8 cellular contexts compared by ENCODE assay signal in the genomic region with DNA sequence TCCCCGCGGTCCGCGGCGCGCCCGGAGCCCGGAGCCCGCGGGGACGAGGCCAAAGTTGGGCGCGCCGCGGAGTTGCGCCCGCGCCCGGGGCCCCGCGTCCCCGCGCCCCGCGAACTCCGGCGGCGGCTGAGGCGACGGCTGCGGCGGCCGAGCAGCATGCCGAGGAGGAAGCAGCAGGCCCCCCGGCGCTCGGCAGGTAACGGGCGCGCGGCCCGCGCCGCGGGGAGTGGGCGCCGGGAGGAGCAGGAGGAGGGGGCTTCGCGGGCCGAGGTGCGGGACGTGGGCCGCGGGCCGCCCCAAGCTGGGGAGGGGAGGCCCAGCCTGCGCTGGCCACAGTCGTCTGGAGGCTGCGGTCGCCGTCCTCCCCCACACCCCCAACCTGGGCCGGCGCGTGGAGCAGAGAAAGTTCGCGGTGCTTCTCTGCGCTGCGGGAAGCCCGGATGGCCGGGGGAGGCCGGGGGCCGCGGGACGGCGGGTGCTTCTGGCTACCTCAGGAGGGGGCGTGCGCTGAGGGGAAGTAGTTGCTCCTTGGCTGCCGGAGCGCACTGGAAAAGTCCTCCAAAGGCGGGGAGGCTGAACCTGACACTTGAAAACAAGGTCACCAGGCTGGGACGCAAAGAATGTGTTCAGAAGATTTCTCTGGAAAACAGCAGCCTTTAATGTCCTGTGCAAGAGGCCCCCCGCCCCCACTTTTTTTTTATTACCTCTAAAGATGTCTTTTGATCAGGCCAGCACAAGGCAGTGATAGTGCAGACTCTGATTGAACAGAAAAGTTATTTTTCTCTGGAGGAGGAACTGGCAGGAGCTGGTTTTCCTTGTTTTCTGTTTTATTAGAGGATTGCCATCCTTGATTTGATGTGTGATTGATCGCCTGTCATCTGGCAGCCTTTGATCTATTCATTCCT. TPM values are rescaled to one million over a fixed set of nuclear protein-coding genes. Genes with fewer than 3 reads are reported as not detected.
DNase-seq lines count a peak whose midpoint lies in the region; ATAC-seq, FAIRE-seq and TF ChIP-seq lines count a peak whose summit lies in the region.

No MANE protein-coding gene starts in this region.

- H3K18ac ChIP-seq in IMR-90 (ENCODE audit: low read depth, low read length), result 0 out of 2 replicates have a peak overlapping the region, but pooled peaks have one; percentile 27

- H3K9ac ChIP-seq in IMR-90 (ENCODE audit: low read depth, low read length), result peak overlapping the region; percentile 52

- H3K27ac ChIP-seq in IMR-90 (ENCODE audit: insufficient read depth, low read length), result peak overlapping the region; percentile 44
- peak overlapping the region; percentile 87 to 94 (median 90) for H3K27ac ChIP-seq in esophagus muscularis mucosa (replicated peaks in 1 of 4)
- H3K27ac ChIP-seq in aorta (ENCODE audit: low read depth in 1 of 2, low read length in 2 of 2), result peak overlapping the region in 1 of 2 donors; percentile 47

- dilution Hi-C loops in IMR-90 (cut with HindIII; ENCODE audit: low sequenced_read_pairs, unreplicated experiment), result no loop called here

- H3K79me1 ChIP-seq in IMR-90 (ENCODE audit: low read depth in 1 of 2, low read length in 2 of 2), result peaks cover 26 to 43% of the 10 kb centered on the region in 2 experiments

- CTCF ChIA-PET in IMR-90 (lab: Yijun Ruan, JAX), result no interaction called here

- H3K9me3 Mint-ChIP-seq in natural killer cell, result no peaks in the 10 kb centered on the region

- H2AK9ac ChIP-seq in IMR-90 (replicated peaks; ENCODE audit: low read depth, low read length, poor library complexity), result peak overlapping the region; percentile 22

- intact Hi-C loops in IMR-90 (cut with micrococcal nuclease) (loop anchor here (2.0 to 5.0 kb wide), 3 partner anchors 70 to 427 kb away; no protein-coding TSS in a partner anchor), esophagus muscularis mucosa (cut with DNase I) (loop anchor here (5.0 kb wide), 1 partner anchor 35 kb away; no protein-coding TSS in a partner anchor), natural killer cell (cut with micrococcal nuclease) (loop anchor here (2.0 kb wide), 1 partner anchor 17 kb away; no protein-coding TSS in a partner anchor), aorta (cut with DNase I) (loop anchor here in 1 of 2 donors (5.0 to 10.0 kb wide), 2 partner anchors 35 to 207 kb away; no protein-coding TSS in a partner anchor)

- peak overlapping the region; percentile 56 for H2BK5ac ChIP-seq in IMR-90 (ENCODE audit: low read depth, low read length, poor library complexity, severe bottlenecking)

- H2BK15ac ChIP-seq in IMR-90 (ENCODE audit: low read depth, low read length), result no peak overlapping the region

- H3K14ac ChIP-seq in IMR-90 (replicated peaks; ENCODE audit: low read depth, low read length), result no peak overlapping the region

- H3K23ac ChIP-seq in IMR-90 (ENCODE audit: low read depth, low read length), result peak overlapping the region; percentile 26; the same call in 1 of the 2 replicates

- POLR2A ChIA-PET in IMR-90 (lab: Charles Lee; ENCODE audit: unreplicated experiment), result interaction anchor here (0.6 kb wide), 1 partner anchor 277 kb away, joined by 3 read pairs; no protein-coding TSS in a partner anchor

- no peak for TF ChIP-seq EP300 in esophagus muscularis mucosa (IDR thresholded peaks at IDR 0.05)

- no peak overlapping the region for H2AK5ac ChIP-seq in IMR-90 (ENCODE audit: low read depth, low read length)

- H3K4me3 Mint-ChIP-seq in natural killer cell, result peak overlapping the region; percentile 91

- H3K9me1 ChIP-seq in IMR-90 (ENCODE audit: insufficient read depth, low read length), result 0 out of 2 replicates have a peak, but pooled peaks cover 4% of the 10 kb centered on the region

- 0% methylated on average over 25 of the region's 82 CpGs; no CpG with 5 or more reads in 1 of the 2 experiments for WGBS in IMR-90 (ENCODE audit: extremely low coverage in 2 of 2, insufficient read length in 1 of 2), 2 experiments
- WGBS in esophagus muscularis mucosa, result 1% methylated on average over 8 of the region's 82 CpGs
- 1% methylated on average over 24 to 82 of the region's 82 CpGs for WGBS in aorta, 2 donors

- H3K36me3 ChIP-seq in IMR-90 (ENCODE audit: control insufficient read depth, insufficient read depth, low read length), result no peaks in the 10 kb centered on the region
- no peaks in the 10 kb centered on the region for H3K36me3 ChIP-seq in esophagus muscularis mucosa
- H3K36me3 ChIP-seq in aorta (ENCODE audit: control insufficient read depth in 1 of 2, insufficient read depth in 2 of 2, low read length in 1 of 2), result no peaks in the 10 kb centered on the region

- TF ChIP-seq POLR2A in IMR-90 (IDR thresholded peaks at IDR 0.05; ENCODE audit: low read depth, low read length), result no peak
- no peak for TF ChIP-seq POLR2A in esophagus muscularis mucosa (IDR thresholded peaks at IDR 0.05; ENCODE audit: low read depth)

- H3K4me1 Mint-ChIP-seq in natural killer cell, result peaks cover 68 to 69% of the 10 kb centered on the region in 2 donors

- H4K5ac ChIP-seq in IMR-90 (ENCODE audit: low read depth, low read length), result no peak overlapping the region

- H2BK120ac ChIP-seq in IMR-90 (ENCODE audit: low read depth, low read length), result 0 out of 2 replicates have a peak overlapping the region, but pooled peaks have one; percentile 13

- H3K4me3 ChIP-seq in IMR-90 (ENCODE audit: insufficient read depth, low read depth, low read length) (peak overlapping the region; percentile 93), esophagus muscularis mucosa (peak overlapping the region; percentile 66 to 98 (median 96)), aorta (ENCODE audit: low read length in 2 of 2) (peak overlapping the region; percentile 94 to 98)

- H3K9me3 ChIP-seq in IMR-90 (ENCODE audit: control insufficient read depth, insufficient read depth, low read length), result no peaks in the 10 kb centered on the region
- no peaks in the 10 kb centered on the region for H3K9me3 ChIP-seq in esophagus muscularis mucosa
- H3K9me3 ChIP-seq in aorta (ENCODE audit: control insufficient read depth, low read length), result no peaks in the 10 kb centered on the region

- H3K27me3 ChIP-seq in IMR-90 (ENCODE audit: control insufficient read depth, insufficient read depth, low read length), result no peaks in the 10 kb centered on the region
- H3K27me3 ChIP-seq in esophagus muscularis mucosa, result no peaks in the 10 kb centered on the region
- no peaks in the 10 kb centered on the region for H3K27me3 ChIP-seq in aorta (ENCODE audit: control insufficient read depth in 1 of 2, insufficient read depth in 2 of 2, low read length in 1 of 2)

- H3K4ac ChIP-seq in IMR-90 (ENCODE audit: low read depth, low read length), result 0 out of 2 replicates have a peak overlapping the region, but pooled peaks have one; percentile 6

- H4K20me1 ChIP-seq in IMR-90 (ENCODE audit: insufficient read depth, low read length), result peaks cover 4% of the 10 kb centered on the region; the same call in 1 of the 2 replicates

- peak overlapping the region; percentile 92 for H3K4me2 ChIP-seq in IMR-90 (ENCODE audit: low read depth, low read length)

- no peak overlapping the region for H4K91ac ChIP-seq in IMR-90 (ENCODE audit: insufficient read depth, low read depth, low read length)

- no peak for TF ChIP-seq RAD21 in IMR-90 (IDR thresholded peaks at IDR 0.05; ENCODE audit: low read length)

- ATAC-seq in IMR-90 (ENCODE audit: low read depth) (no peak), natural killer cell (no peak), aorta (ENCODE audit: low FRiP score) (no peak), GM19397 (IDR thresholded peaks at IDR 0.05; ENCODE audit: unreplicated experiment) (no peak), GM19035 (IDR thresholded peaks at IDR 0.05; ENCODE audit: unreplicated experiment) (no peak)

- TF ChIP-seq CTCF in D721Med (IDR thresholded peaks at IDR 0.05; ENCODE audit: insufficient read depth, missing control alignments), result no peak
- TF ChIP-seq CTCF in IMR-90 (conservative IDR thresholded peaks at IDR 0.05; ENCODE audit: low read depth, low read length), result no peak
- no peak for TF ChIP-seq CTCF in esophagus muscularis mucosa (IDR thresholded peaks at IDR 0.05)
- TF ChIP-seq CTCF in natural killer cell (IDR thresholded peaks at IDR 0.05), result no peak

- peaks cover 13% of the 10 kb centered on the region for H3K4me1 ChIP-seq in IMR-90 (ENCODE audit: control insufficient read depth, insufficient read depth, low read length)
- peaks cover 35 to 64% (median 62%) of the 10 kb centered on the region in 4 donors for H3K4me1 ChIP-seq in esophagus muscularis mucosa
- peaks cover 0 to 4% of the 10 kb centered on the region in 2 donors for H3K4me1 ChIP-seq in aorta (ENCODE audit: control insufficient read depth in 1 of 2, insufficient read depth in 2 of 2, low read length in 2 of 2)

- FAIRE-seq in D721Med (lab: Jason Lieb, UNC), result peak; percentile 11

- DNase-seq in D721Med (ENCODE audit: insufficient read length, low spot score) (no peak), IMR-90 (peak; percentile 19), esophagus muscularis mucosa (ENCODE audit: extremely low spot score) (peak; percentile 91), natural killer cell (peak; percentile 36), aorta (peak; percentile 70 to 83)
- DNase-seq in activated CD4-positive, alpha-beta T cell treated with anti-CD3 and anti-CD28 coated beads, Interleukin-2, amount 50 U/mL, for 48 hours, result peak; percentile 42 to 55

- H3K27ac Mint-ChIP-seq in natural killer cell, result peak overlapping the region; percentile 79 to 89

- no TSS peak for BruUV-seq in IMR-90 (replicated peaks; lab: Mats Ljungman, UMichigan)

- no peak overlapping the region for H4K8ac ChIP-seq in IMR-90 (ENCODE audit: low read depth in 2 of 2, low read length in 2 of 2)

- H3K36me3 Mint-ChIP-seq in natural killer cell, result peaks cover 7% of the 10 kb centered on the region

- peak overlapping the region; percentile 85 for H2AFZ ChIP-seq in IMR-90 (replicated peaks; ENCODE audit: low read length, poor library complexity)

- H3K56ac ChIP-seq in IMR-90 (ENCODE audit: extremely low read depth, insufficient read depth, low read length), result peak overlapping the region; percentile 27

- in situ Hi-C loops in IMR-90 (cut with MboI; ENCODE audit: low sequenced_read_pairs), result loop anchor here (25.0 kb wide), 1 partner anchor 1150 kb away; no protein-coding TSS in a partner anchor

- no peak overlapping the region for H2BK20ac ChIP-seq in IMR-90 (ENCODE audit: low read depth, low read length)

- H3K27me3 Mint-ChIP-seq in natural killer cell (ENCODE audit: low read depth in 2 of 2), result no peaks in the 10 kb centered on the region

RNA-seq across cellular contexts. Expression of gene TSHZ1, which starts 1.4 kb away (rescaled TPM):
- total RNA-seq in IMR-90 (2012; rRNA removed) (9.2 and 10.0 TPM in 2 replicates), esophagus muscularis mucosa (10 to 100 TPM; 17.9 to 41.7 (median 32.2) TPM), natural killer cell (10 to 100 TPM; 44.3 to 51.6 (median 44.8) TPM), aorta (10 to 100 TPM; 15.9 to 26.0 TPM)
- polyA plus RNA-seq in IMR-90 (2012; rRNA removed) (6.4 and 7.1 TPM in 2 replicates), aorta (1 to 10 TPM; 3.3 to 7.7 TPM)
- 2.8 and 4.6 TPM in 2 replicates for polyA plus RNA-seq in IMR-90 (2012; cell fraction: cytosol; rRNA removed)
- polyA plus RNA-seq in IMR-90 (2012; cell fraction: nucleus; rRNA removed; ENCODE audit: low replicate concordance), result 4.5 and 4.9 TPM in 2 replicates

RNA-seq across cellular contexts. Expression of gene PTGR3, which starts 3.0 kb away (rescaled TPM):
- 16.1 and 16.9 TPM in 2 replicates for total RNA-seq in IMR-90 (2012; rRNA removed)
- polyA plus RNA-seq in IMR-90 (2012; rRNA removed), result 24.6 and 26.4 TPM in 2 replicates
- polyA plus RNA-seq in IMR-90 (2012; cell fraction: cytosol; rRNA removed), result 8.9 and 21.0 TPM in 2 replicates
- 22.4 and 44.0 TPM in 2 replicates for polyA plus RNA-seq in IMR-90 (2012; cell fraction: nucleus; rRNA removed; ENCODE audit: low replicate concordance)
- 10 to 100 TPM in 3 of 4 donors, 1 to 10 TPM in 1; 9.6 to 27.5 (median 20.1) TPM for total RNA-seq in esophagus muscularis mucosa
- total RNA-seq in natural killer cell, result 10 to 100 TPM; 27.4 to 29.4 (median 28.5) TPM
- 10 to 100 TPM; 16.9 to 28.6 TPM for total RNA-seq in aorta
- 1 to 10 TPM; 8.8 to 9.4 TPM for polyA plus RNA-seq in aorta
